Comparison of ENCODE assay signal across 1 cellular context in the genomic region with DNA sequence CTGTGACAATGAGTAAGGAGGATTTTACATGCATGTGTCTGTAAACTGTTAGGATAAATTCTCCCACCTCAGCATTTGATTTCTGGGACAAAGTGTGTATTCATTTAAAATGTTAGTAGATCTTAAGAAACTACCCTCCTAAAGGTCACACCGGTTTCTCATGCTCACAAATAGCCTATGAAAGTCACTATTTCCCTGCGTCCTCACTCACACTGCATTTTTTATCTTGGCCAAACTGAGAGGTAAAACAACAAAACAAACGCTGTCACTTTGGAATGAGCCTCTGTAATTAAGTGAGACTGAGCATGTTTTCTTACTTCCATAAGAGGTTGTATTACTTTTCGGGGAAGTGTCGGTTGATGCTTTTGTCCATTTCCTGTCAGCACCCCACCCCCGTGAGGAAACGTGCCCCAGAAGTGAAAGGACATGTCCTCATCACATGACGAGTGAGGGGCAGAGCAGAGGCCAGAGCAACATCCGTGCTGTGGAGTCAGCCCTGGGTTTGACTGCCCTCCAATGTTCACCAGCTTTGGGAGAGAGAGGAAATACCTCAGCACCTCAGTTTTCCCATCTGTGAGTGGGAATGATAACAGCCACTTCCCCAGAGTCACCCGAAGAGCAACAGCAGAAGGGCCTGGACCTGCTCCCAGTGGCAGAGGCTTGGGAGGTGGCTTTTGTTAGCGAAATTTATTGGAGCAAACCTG.
TF ChIP-seq lines count a peak whose summit lies in the region.

No MANE protein-coding gene starts in this region.

TF ChIP-seq in H1, 55 proteins besides CTCF, POLR2A, EP300 and RAD21 (continued from another document):
- TF ChIP-seq, protein P1, sequence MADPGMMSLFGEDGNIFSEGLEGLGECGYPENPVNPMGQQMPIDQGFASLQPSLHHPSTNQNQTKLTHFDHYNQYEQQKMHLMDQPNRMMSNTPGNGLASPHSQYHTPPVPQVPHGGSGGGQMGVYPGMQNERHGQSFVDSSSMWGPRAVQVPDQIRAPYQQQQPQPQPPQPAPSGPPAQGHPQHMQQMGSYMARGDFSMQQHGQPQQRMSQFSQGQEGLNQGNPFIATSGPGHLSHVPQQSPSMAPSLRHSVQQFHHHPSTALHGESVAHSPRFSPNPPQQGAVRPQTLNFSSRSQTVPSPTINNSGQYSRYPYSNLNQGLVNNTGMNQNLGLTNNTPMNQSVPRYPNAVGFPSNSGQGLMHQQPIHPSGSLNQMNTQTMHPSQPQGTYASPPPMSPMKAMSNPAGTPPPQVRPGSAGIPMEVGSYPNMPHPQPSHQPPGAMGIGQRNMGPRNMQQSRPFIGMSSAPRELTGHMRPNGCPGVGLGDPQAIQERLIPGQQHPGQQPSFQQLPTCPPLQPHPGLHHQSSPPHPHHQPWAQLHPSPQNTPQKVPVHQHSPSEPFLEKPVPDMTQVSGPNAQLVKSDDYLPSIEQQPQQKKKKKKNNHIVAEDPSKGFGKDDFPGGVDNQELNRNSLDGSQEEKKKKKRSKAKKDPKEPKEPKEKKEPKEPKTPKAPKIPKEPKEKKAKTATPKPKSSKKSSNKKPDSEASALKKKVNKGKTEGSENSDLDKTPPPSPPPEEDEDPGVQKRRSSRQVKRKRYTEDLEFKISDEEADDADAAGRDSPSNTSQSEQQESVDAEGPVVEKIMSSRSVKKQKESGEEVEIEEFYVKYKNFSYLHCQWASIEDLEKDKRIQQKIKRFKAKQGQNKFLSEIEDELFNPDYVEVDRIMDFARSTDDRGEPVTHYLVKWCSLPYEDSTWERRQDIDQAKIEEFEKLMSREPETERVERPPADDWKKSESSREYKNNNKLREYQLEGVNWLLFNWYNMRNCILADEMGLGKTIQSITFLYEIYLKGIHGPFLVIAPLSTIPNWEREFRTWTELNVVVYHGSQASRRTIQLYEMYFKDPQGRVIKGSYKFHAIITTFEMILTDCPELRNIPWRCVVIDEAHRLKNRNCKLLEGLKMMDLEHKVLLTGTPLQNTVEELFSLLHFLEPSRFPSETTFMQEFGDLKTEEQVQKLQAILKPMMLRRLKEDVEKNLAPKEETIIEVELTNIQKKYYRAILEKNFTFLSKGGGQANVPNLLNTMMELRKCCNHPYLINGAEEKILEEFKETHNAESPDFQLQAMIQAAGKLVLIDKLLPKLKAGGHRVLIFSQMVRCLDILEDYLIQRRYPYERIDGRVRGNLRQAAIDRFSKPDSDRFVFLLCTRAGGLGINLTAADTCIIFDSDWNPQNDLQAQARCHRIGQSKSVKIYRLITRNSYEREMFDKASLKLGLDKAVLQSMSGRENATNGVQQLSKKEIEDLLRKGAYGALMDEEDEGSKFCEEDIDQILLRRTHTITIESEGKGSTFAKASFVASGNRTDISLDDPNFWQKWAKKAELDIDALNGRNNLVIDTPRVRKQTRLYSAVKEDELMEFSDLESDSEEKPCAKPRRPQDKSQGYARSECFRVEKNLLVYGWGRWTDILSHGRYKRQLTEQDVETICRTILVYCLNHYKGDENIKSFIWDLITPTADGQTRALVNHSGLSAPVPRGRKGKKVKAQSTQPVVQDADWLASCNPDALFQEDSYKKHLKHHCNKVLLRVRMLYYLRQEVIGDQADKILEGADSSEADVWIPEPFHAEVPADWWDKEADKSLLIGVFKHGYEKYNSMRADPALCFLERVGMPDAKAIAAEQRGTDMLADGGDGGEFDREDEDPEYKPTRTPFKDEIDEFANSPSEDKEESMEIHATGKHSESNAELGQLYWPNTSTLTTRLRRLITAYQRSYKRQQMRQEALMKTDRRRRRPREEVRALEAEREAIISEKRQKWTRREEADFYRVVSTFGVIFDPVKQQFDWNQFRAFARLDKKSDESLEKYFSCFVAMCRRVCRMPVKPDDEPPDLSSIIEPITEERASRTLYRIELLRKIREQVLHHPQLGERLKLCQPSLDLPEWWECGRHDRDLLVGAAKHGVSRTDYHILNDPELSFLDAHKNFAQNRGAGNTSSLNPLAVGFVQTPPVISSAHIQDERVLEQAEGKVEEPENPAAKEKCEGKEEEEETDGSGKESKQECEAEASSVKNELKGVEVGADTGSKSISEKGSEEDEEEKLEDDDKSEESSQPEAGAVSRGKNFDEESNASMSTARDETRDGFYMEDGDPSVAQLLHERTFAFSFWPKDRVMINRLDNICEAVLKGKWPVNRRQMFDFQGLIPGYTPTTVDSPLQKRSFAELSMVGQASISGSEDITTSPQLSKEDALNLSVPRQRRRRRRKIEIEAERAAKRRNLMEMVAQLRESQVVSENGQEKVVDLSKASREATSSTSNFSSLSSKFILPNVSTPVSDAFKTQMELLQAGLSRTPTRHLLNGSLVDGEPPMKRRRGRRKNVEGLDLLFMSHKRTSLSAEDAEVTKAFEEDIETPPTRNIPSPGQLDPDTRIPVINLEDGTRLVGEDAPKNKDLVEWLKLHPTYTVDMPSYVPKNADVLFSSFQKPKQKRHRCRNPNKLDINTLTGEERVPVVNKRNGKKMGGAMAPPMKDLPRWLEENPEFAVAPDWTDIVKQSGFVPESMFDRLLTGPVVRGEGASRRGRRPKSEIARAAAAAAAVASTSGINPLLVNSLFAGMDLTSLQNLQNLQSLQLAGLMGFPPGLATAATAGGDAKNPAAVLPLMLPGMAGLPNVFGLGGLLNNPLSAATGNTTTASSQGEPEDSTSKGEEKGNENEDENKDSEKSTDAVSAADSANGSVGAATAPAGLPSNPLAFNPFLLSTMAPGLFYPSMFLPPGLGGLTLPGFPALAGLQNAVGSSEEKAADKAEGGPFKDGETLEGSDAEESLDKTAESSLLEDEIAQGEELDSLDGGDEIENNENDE (IDR thresholded peaks at IDR 0.05; ENCODE audit: insufficient replicate concordance, low read length), result no peak
- TF ChIP-seq TAF7 (optimal IDR thresholded peaks at IDR 0.05; ENCODE audit: borderline replicate concordance, low read depth, low read length) (no peak), POLR2AphosphoS5 (IDR thresholded peaks at IDR 0.05; ENCODE audit: low read depth, low read length) (no peak)
